31 cellular contexts compared by ENCODE assay signal in genomic region chr11:33033493-33033892, GRCh38. TPM values are rescaled to one million over a fixed set of nuclear protein-coding genes. Genes with fewer than 3 reads are reported as not detected.
"Had no signal": no experiment of that assay in that cellular context is flagged by ENCODE, and none has a peak within 500 bp of the region (broad histone marks: within the 10 kb centered on the region; RNA-seq: fewer than 3 reads in every experiment).

No MANE protein-coding gene starts in this region.

- DNase-seq: activated B cell treated with CpG ODN at 0.5 μM for 24 hours; activated CD4-positive, alpha-beta T cell treated with anti-CD3 and anti-CD28 coated beads for 48 hours; activated CD4-positive, alpha-beta T cell treated with anti-CD3 and anti-CD28 coated beads, Interleukin-2, amount 50 U/mL, for 1 hour; activated CD4-positive, alpha-beta T cell treated with anti-CD3 and anti-CD28 coated beads, Interleukin-2, amount 50 U/mL, for 48 hours; activated CD8-positive, alpha-beta memory T cell treated with anti-CD3 and anti-CD28 coated beads for 24 hours; activated CD8-positive, alpha-beta T cell treated with anti-CD3 and anti-CD28 coated beads for 36 hours; activated effector memory CD4-positive, alpha-beta T cell treated with Interleukin-2 at 50 U/mL for 16 hours; activated gamma-delta T cell treated with Interleukin-2 at 50 U/mL for 16 hours; activated naive CD4-positive, alpha-beta T cell treated with anti-CD3 and anti-CD28 coated beads, Interleukin-2, amount 50 U/mL, for 16 hours; activated naive CD4-positive, alpha-beta T cell treated with Interleukin-2 at 50 U/mL for 16 hours; activated T-cell treated with anti-CD3 and anti-CD28 coated beads, Interleukin-2, amount 50 U/mL, for 4 hours; amniotic stem cell; anterior cingulate cortex; central memory CD4-positive, alpha-beta T cell; cerebellar nuclear complex; colonic mucosa; effector CD8-positive, alpha-beta T cell; esophagus squamous epithelium; foreskin melanocyte; heart right ventricle; T-helper 17 cell; T1000; WERI-Rb-1 had no signal

- H3K27me3 ChIP-seq: breast epithelium, cardiac muscle cell, colonic mucosa, esophagus squamous epithelium, gastroesophageal sphincter had no signal

- H3K36me3 ChIP-seq: breast epithelium, cardiac muscle cell, colonic mucosa, gastroesophageal sphincter, heart right ventricle, WERI-Rb-1 had no signal

- H3K9me3 ChIP-seq: breast epithelium, colonic mucosa, esophagus squamous epithelium, gastroesophageal sphincter, heart right ventricle had no signal

- H3K27ac ChIP-seq: breast epithelium, cardiac muscle cell, colonic mucosa, epithelial cell of prostate, esophagus squamous epithelium, gastroesophageal sphincter, heart right ventricle, WERI-Rb-1 had no signal

- FAIRE-seq: endometrium, endothelial cell of umbilical vein had no signal

- H3K4me3 ChIP-seq: breast epithelium, cardiac muscle cell, colonic mucosa, esophagus squamous epithelium, gastroesophageal sphincter, heart right ventricle had no signal

- ATAC-seq: activated CD4-positive, CD25-positive, alpha-beta regulatory T cell treated with anti-CD3 and anti-CD28 coated beads, Interleukin-2, amount 50 U/mL, for 24 hours; activated CD8-positive, alpha-beta T cell treated with anti-CD3 and anti-CD28 coated beads for 36 hours; activated T-cell treated with anti-CD3 and anti-CD28 coated beads, Interleukin-2, amount 50 U/mL, for 4 hours; activated T-helper 17 cell treated with anti-CD3 and anti-CD28 coated beads, Interleukin-2, amount 50 U/mL, for 72 hours; gastroesophageal sphincter; heart right ventricle; T-helper 17 cell had no signal

- H3K4me1 ChIP-seq: breast epithelium, colonic mucosa had no signal

RNA-seq across cellular contexts. Expression of gene DEPDC7, which starts 17.8 kb away (rescaled TPM):
- total RNA-seq: activated B cell treated with CpG ODN at 0.5 μM for 24 hours, endothelial cell of umbilical vein had no signal
